ENCODE assay signal across 18 cellular contexts in the genomic region with DNA sequence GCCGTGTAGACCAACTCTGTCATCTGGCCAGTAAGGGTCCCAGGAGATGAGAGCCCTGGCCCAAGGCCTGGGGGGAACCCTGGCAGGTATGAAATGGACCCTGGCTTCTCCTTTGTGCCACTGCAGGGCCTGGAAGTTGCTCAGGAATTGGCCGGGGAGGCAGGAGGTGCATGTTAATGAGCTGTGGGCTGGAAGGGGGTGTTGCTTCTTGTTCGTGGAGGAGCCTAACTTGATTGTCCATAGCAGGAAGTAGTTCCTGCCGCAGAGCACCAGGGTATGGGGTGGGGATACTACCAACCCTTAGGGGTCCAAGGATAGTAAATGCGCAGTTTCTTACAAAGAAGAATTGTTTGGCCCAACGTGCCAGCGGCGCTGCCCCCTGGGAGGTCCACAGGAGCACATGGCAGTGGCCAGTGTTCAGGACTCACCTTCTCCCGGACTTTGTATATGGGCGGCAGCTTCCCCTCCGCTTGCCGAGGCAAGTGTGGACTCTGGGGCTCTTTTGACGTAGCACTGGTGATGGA. TPM values are rescaled to one million over a fixed set of nuclear protein-coding genes. Genes with fewer than 3 reads are reported as not detected.
"Had no signal": no experiment of that assay in that cellular context is flagged by ENCODE, and none has a peak within 500 bp of the region (broad histone marks: within the 10 kb centered on the region; RNA-seq: fewer than 3 reads in every experiment).

No MANE protein-coding gene starts in this region.

- H3K4me3 ChIP-seq: psoas muscle, right lobe of liver, spleen, suprapubic skin had no signal

- H3K9me3 Mint-ChIP-seq: activated naive CD8-positive, alpha-beta T cell treated with anti-CD3 and anti-CD28 coated beads, Interleukin-2, amount 10 ng/mL, durations not matched to agents 7 days and 5 days; activated T-helper 1 cell treated with anti-CD3 and anti-CD28 coated beads, Interleukin-12 subunit alpha, Interleukin-12 subunit beta, Interleukin-2, Interleukin-4 antibody, amounts not matched to agents 30 ng/mL and 10 ng/mL and 1 ng/mL, durations not matched to agents 14 hours and 24 hours and 36 hours; stimulated activated naive CD8-positive, alpha-beta T cell treated with anti-CD3 and anti-CD28 coated beads, Interleukin-15, Interleukin-2, amounts not matched to agents 100 ng/mL and 50 ng/mL, for 24 hours had no signal

- DNase-seq: activated naive CD4-positive, alpha-beta T cell; activated naive CD8-positive, alpha-beta T cell treated with anti-CD3 and anti-CD28 coated beads, Interleukin-2, amount 10 ng/mL, durations not matched to agents 7 days and 5 days; anterior cingulate cortex; effector CD8-positive, alpha-beta T cell; head of caudate nucleus; nephron progenitor cell; psoas muscle; right lobe of liver; spleen; T-helper 9 cell had no signal

- H3K4me1 ChIP-seq: psoas muscle, right lobe of liver, spleen had no signal

- ATAC-seq: activated CD4-positive, CD25-positive, alpha-beta regulatory T cell treated with anti-CD3 and anti-CD28 coated beads, Interleukin-2, amount 50 U/mL, for 24 hours; psoas muscle; right lobe of liver had no signal

- H3K27me3 ChIP-seq: spleen, suprapubic skin had no signal

- H3K4me1 Mint-ChIP-seq: activated naive CD8-positive, alpha-beta T cell treated with anti-CD3 and anti-CD28 coated beads, Interleukin-2, amount 10 ng/mL, durations not matched to agents 7 days and 5 days had no signal

- H3K27ac ChIP-seq: psoas muscle, right lobe of liver, spleen, suprapubic skin had no signal

- H3K4me3 Mint-ChIP-seq: activated naive CD8-positive, alpha-beta T cell treated with anti-CD3 and anti-CD28 coated beads, Interleukin-2, amount 10 ng/mL, durations not matched to agents 7 days and 5 days; activated T-helper 1 cell treated with anti-CD3 and anti-CD28 coated beads, Interleukin-12 subunit alpha, Interleukin-12 subunit beta, Interleukin-2, Interleukin-4 antibody, amounts not matched to agents 30 ng/mL and 10 ng/mL and 1 ng/mL, durations not matched to agents 14 hours and 24 hours and 36 hours; nephron progenitor cell; stimulated activated naive CD8-positive, alpha-beta T cell treated with anti-CD3 and anti-CD28 coated beads, Interleukin-15, Interleukin-2, amounts not matched to agents 100 ng/mL and 50 ng/mL, for 24 hours; type B pancreatic cell had no signal

- H3K27ac Mint-ChIP-seq: activated naive CD8-positive, alpha-beta T cell treated with anti-CD3 and anti-CD28 coated beads, Interleukin-2, amount 10 ng/mL, durations not matched to agents 7 days and 5 days; activated T-helper 1 cell treated with anti-CD3 and anti-CD28 coated beads, Interleukin-12 subunit alpha, Interleukin-12 subunit beta, Interleukin-2, Interleukin-4 antibody, amounts not matched to agents 30 ng/mL and 10 ng/mL and 1 ng/mL, durations not matched to agents 14 hours and 24 hours and 36 hours; stimulated activated naive CD8-positive, alpha-beta T cell treated with anti-CD3 and anti-CD28 coated beads, Interleukin-15, Interleukin-2, amounts not matched to agents 100 ng/mL and 50 ng/mL, for 24 hours; type B pancreatic cell had no signal

- H3K36me3 ChIP-seq: right lobe of liver, spleen, suprapubic skin had no signal

- H3K9me3 ChIP-seq: psoas muscle, right lobe of liver, suprapubic skin had no signal

- H3K36me3 Mint-ChIP-seq: activated naive CD8-positive, alpha-beta T cell treated with anti-CD3 and anti-CD28 coated beads, Interleukin-2, amount 10 ng/mL, durations not matched to agents 7 days and 5 days; type B pancreatic cell had no signal

RNA-seq across cellular contexts. Expression of a gene that starts 21.5 kb away (rescaled TPM):
- total RNA-seq: activated CD8-positive, alpha-beta memory T cell treated with anti-CD3 and anti-CD28 coated beads for 36 hours; activated naive CD8-positive, alpha-beta T cell treated with anti-CD3 and anti-CD28 coated beads, Interleukin-2, amount 10 ng/mL, durations not matched to agents 7 days and 5 days; activated T-helper 1 cell treated with anti-CD3 and anti-CD28 coated beads, Interleukin-12 subunit alpha, Interleukin-12 subunit beta, Interleukin-2, Interleukin-4 antibody, amounts not matched to agents 30 ng/mL and 10 ng/mL and 1 ng/mL, durations not matched to agents 14 hours and 24 hours and 36 hours; lower leg skin; omental fat pad; psoas muscle; right lobe of liver; spleen; suprapubic skin had no signal
- polyA plus RNA-seq: psoas muscle, spleen had no signal
